8 cellular contexts compared by ENCODE assay signal in the genomic region with DNA sequence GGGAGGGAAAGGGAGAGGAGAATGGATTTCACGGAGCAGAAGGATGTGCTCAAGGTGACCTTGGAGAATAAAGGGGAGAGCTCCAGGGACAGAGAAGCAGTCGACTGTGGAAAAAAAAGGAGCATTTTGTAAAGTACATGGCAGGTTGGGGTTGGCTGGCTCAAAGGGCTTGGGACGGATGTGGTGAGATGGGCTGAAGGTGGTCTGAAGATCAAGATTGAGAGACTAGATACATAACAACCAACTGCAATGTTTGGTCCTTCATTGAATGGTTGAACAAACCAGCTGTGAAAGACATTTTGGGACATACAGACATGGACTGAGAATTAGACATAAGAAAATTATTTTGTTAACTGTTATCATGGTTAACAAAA. TPM values are rescaled to one million over a fixed set of nuclear protein-coding genes. Genes with fewer than 3 reads are reported as not detected.
DNase-seq lines count a peak whose midpoint lies in the region; ATAC-seq and TF ChIP-seq lines count a peak whose summit lies in the region.

No MANE protein-coding gene starts in this region.

- H3K9me3 Mint-ChIP-seq in type B pancreatic cell: no peaks in the 10 kb centered on the region
- no peaks in the 10 kb centered on the region for H3K9me3 Mint-ChIP-seq in Caco-2 (ENCODE audit: unreplicated experiment)

- no peaks in the 10 kb centered on the region for H3K27me3 ChIP-seq in cardiac muscle cell
- H3K27me3 ChIP-seq in lower lobe of right lung (ENCODE audit: low read depth): no peaks in the 10 kb centered on the region
- no peaks in the 10 kb centered on the region for H3K27me3 ChIP-seq in Caco-2 (replicated peaks; ENCODE audit: control insufficient read depth, insufficient read depth, low read length)

- H3K4me3 Mint-ChIP-seq in type B pancreatic cell (peak overlapping the region; percentile 95), Caco-2 (ENCODE audit: unreplicated experiment) (no peak overlapping the region)

- H3K36me3 Mint-ChIP-seq in type B pancreatic cell (peaks cover 7% of the 10 kb centered on the region), Caco-2 (ENCODE audit: insufficient read depth, unreplicated experiment) (peaks cover 33% of the 10 kb centered on the region)

- H3K9me3 ChIP-seq in cardiac muscle cell (ENCODE audit: low read depth) (no peaks in the 10 kb centered on the region), lower lobe of right lung (no peaks in the 10 kb centered on the region), Caco-2 (no peaks in the 10 kb centered on the region)

- in situ Hi-C loops in astrocyte of the cerebellum (cut with HindIII; ENCODE audit: low sequenced_read_pairs): no loop called here

- ATAC-seq in Right ventricle myocardium superior (ENCODE audit: poor library complexity): no peak
- no peak for ATAC-seq in lower lobe of right lung
- no peak for ATAC-seq in GM21367 (IDR thresholded peaks at IDR 0.05; ENCODE audit: unreplicated experiment)

- H3K27ac Mint-ChIP-seq in type B pancreatic cell (peak overlapping the region; percentile 95), Caco-2 (ENCODE audit: unreplicated experiment) (no peak overlapping the region)

- peaks cover 4% of the 10 kb centered on the region for H3K36me3 ChIP-seq in cardiac muscle cell
- peaks cover 20% of the 10 kb centered on the region for H3K36me3 ChIP-seq in lower lobe of right lung
- peaks cover 1% of the 10 kb centered on the region for H3K36me3 ChIP-seq in Caco-2 (ENCODE audit: control insufficient read depth, insufficient read depth, low read length)

- TF ChIP-seq CTCF in cardiac muscle cell (IDR thresholded peaks at IDR 0.05; ENCODE audit: low read depth, low read length): no peak
- TF ChIP-seq CTCF in astrocyte of the cerebellum (IDR thresholded peaks at IDR 0.05; ENCODE audit: low read depth, low read length, missing control alignments): no peak
- no peak for TF ChIP-seq CTCF in lower lobe of right lung (IDR thresholded peaks at IDR 0.05)
- TF ChIP-seq CTCF in type B pancreatic cell (conservative IDR thresholded peaks at IDR 0.05): no peak
- no peak for TF ChIP-seq CTCF in Caco-2 (IDR thresholded peaks at IDR 0.05; ENCODE audit: insufficient read depth in 1 of 2, low read depth in 1 of 2, low read length in 1 of 2, severe bottlenecking in 1 of 2, unreplicated experiment in 1 of 2)

- peak overlapping the region; percentile 90 for H3K27ac ChIP-seq in cardiac muscle cell
- H3K27ac ChIP-seq in lower lobe of right lung: peak overlapping the region; percentile 98

- no TSS peak for BruUV-seq in Caco-2 (replicated peaks; lab: Mats Ljungman, UMichigan)

- no peak for DNase-seq in cardiac muscle cell (ENCODE audit: low read depth in 1 of 2, low spot score in 1 of 2)
- DNase-seq in Right ventricle myocardium superior: no peak
- DNase-seq in astrocyte of the cerebellum (ENCODE audit: low read depth): no peak
- DNase-seq in lower lobe of right lung: no peak
- DNase-seq in type B pancreatic cell (ENCODE audit: extremely low spot score, unreplicated experiment): no peak
- DNase-seq in Caco-2: no peak
- DNase-seq in activated CD4-positive, alpha-beta T cell treated with anti-CD3 and anti-CD28 coated beads, Interleukin-2, amount 50 U/mL, for 4 hours: no peak

- peaks cover 32% of the 10 kb centered on the region for H3K4me1 Mint-ChIP-seq in type B pancreatic cell (ENCODE audit: unreplicated experiment)
- H3K4me1 Mint-ChIP-seq in Caco-2 (ENCODE audit: low read depth, unreplicated experiment): peaks cover 14% of the 10 kb centered on the region

- H3K4me1 ChIP-seq in cardiac muscle cell (ENCODE audit: low read depth) (peaks cover 17% of the 10 kb centered on the region), lower lobe of right lung (peaks cover 40% of the 10 kb centered on the region), Caco-2 (peaks cover 16% of the 10 kb centered on the region; the same call in 1 of the 2 replicates)

- intact Hi-C loops in Right ventricle myocardium superior (cut with DNase I) (no loop called here), lower lobe of right lung (cut with DNase I) (no loop called here), Caco-2 (cut with micrococcal nuclease; ENCODE audit: unreplicated experiment) (no loop called here)

- no peaks in the 10 kb centered on the region for H3K27me3 Mint-ChIP-seq in type B pancreatic cell
- H3K27me3 Mint-ChIP-seq in Caco-2 (ENCODE audit: insufficient read depth, unreplicated experiment): no peaks in the 10 kb centered on the region

- CTCF ChIA-PET in Caco-2 (lab: Charles Lee): interaction anchor here (1.6 to 3.6 kb wide), 3 partner anchors 8 to 49 kb away, joined by 12 to 32 read pairs (median 12); a partner anchor contains a TSS

- H3K4me3 ChIP-seq in cardiac muscle cell (peak overlapping the region; percentile 82), astrocyte of the cerebellum (ENCODE audit: low read depth, low read length) (peak overlapping the region; percentile 89), lower lobe of right lung (peak overlapping the region; percentile 77), Caco-2 (ENCODE audit: low read depth, low read length) (no peak overlapping the region)

- POLR2A ChIA-PET in Caco-2 (lab: Charles Lee): interaction anchor here (1.8 kb wide), 1 partner anchor 87 kb away, joined by 10 read pairs; a partner anchor contains a TSS

RNA-seq across cellular contexts. Expression of a gene that starts 1.6 kb away (rescaled TPM):
- total RNA-seq in cardiac muscle cell (268 and 584 TPM in 2 replicates), Right ventricle myocardium superior (723 TPM), lower lobe of right lung (1,142 TPM), type B pancreatic cell (ENCODE audit: low replicate concordance) (525 and 567 TPM in 2 replicates), Caco-2 (2022) (947 and 983 TPM in 2 replicates)
- 694 and 1,103 TPM in 2 replicates for polyA plus RNA-seq in cardiac muscle cell

RNA-seq across cellular contexts. Expression of a gene that starts 10.2 kb away (rescaled TPM):
- 10.1 and 11.2 TPM in 2 replicates for total RNA-seq in cardiac muscle cell
- polyA plus RNA-seq in cardiac muscle cell: 6.6 and 12.6 TPM in 2 replicates
- 10.1 TPM for total RNA-seq in Right ventricle myocardium superior
- total RNA-seq in lower lobe of right lung: 11.1 TPM
- total RNA-seq in type B pancreatic cell (ENCODE audit: low replicate concordance): 7.4 and 14.1 TPM in 2 replicates
- 6.0 and 9.7 TPM in 2 replicates for total RNA-seq in Caco-2 (2022)

RNA-seq across cellular contexts. Expression of a gene that starts 12.5 kb away (rescaled TPM):
- total RNA-seq in cardiac muscle cell: 53.1 and 54.2 TPM in 2 replicates
- polyA plus RNA-seq in cardiac muscle cell: 13.5 and 14.1 TPM in 2 replicates
- total RNA-seq in Right ventricle myocardium superior: 6.0 TPM
- 3.8 TPM for total RNA-seq in lower lobe of right lung
- 11.8 and 40.1 TPM in 2 replicates for total RNA-seq in type B pancreatic cell (ENCODE audit: low replicate concordance)
- 11.0 and 13.3 TPM in 2 replicates for total RNA-seq in Caco-2 (2022)

RNA-seq across cellular contexts. Expression of a gene that starts 14.6 kb away (rescaled TPM):
- 133 and 194 TPM in 2 replicates for total RNA-seq in cardiac muscle cell
- 147 and 159 TPM in 2 replicates for polyA plus RNA-seq in cardiac muscle cell
- 119 TPM for total RNA-seq in Right ventricle myocardium superior
- total RNA-seq in lower lobe of right lung: 134 TPM
- 89.9 and 98.6 TPM in 2 replicates for total RNA-seq in type B pancreatic cell (ENCODE audit: low replicate concordance)
- total RNA-seq in Caco-2 (2022): 59.4 and 73.7 TPM in 2 replicates

RNA-seq across cellular contexts. Expression of a gene that starts 22.7 kb away (rescaled TPM):
- total RNA-seq in cardiac muscle cell (93.9 and 101 TPM in 2 replicates), Right ventricle myocardium superior (437 TPM), lower lobe of right lung (17.5 TPM), type B pancreatic cell (ENCODE audit: low replicate concordance) (10.4 and 39.2 TPM in 2 replicates), Caco-2 (2022) (46.1 and 47.0 TPM in 2 replicates)
- polyA plus RNA-seq in cardiac muscle cell: 32.9 and 39.5 TPM in 2 replicates
